In the genomic region with DNA sequence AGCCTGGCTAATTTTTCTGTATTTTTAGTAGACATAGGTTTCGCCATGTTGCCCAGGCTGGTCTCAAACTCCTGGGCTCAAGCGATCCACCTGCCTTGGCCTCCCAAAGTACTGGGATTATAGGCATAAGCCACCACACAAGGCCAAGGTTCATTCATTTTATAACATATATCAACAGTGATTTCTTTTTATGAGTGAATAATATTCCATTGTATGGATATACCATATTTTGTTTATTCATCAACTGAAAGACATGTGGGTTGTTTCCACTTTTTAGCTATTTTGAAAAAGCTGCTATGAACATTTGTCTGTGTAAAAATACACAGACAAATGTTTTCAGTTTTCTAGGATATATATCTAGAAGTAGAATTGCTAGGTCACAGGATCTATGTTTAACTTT, we compare ENCODE assay signal across 13 cellular contexts.
"Had no signal": no experiment of that assay in that cellular context is flagged by ENCODE, and none has a peak within 500 bp of the region (broad histone marks: within the 10 kb centered on the region; RNA-seq: fewer than 3 reads in every experiment).

No MANE protein-coding gene starts in this region.

- DNase-seq: activated CD4-positive, alpha-beta T cell treated with anti-CD3 and anti-CD28 coated beads, Interleukin-2, amount 50 U/mL, for 1 hour; activated naive CD4-positive, alpha-beta T cell treated with Interleukin-2 at 50 U/mL for 16 hours; amniotic stem cell; effector CD8-positive, alpha-beta T cell; esophagus squamous epithelium; islet precursor cell; mammary epithelial cell; posterior cingulate gyrus; retina; tibial artery had no signal

- H3K27ac Mint-ChIP-seq: stimulated activated effector memory CD8-positive, alpha-beta T cell treated with anti-CD3 and anti-CD28 coated beads, Interleukin-12 subunit alpha, Interleukin-12 subunit beta, amount 100 ng/mL, for 72 hours had no signal

- H3K4me3 Mint-ChIP-seq: stimulated activated effector memory CD8-positive, alpha-beta T cell treated with anti-CD3 and anti-CD28 coated beads, Interleukin-12 subunit alpha, Interleukin-12 subunit beta, amount 100 ng/mL, for 72 hours had no signal

- H2AFZ ChIP-seq: hepatocyte had no signal

- H3K9me3 ChIP-seq: esophagus squamous epithelium, tibial artery, vagina had no signal

- H3K4me3 ChIP-seq: esophagus squamous epithelium, hepatocyte, tibial artery, vagina had no signal

- H3K27me3 ChIP-seq: esophagus squamous epithelium, hepatocyte, tibial artery, vagina had no signal

- ATAC-seq: stimulated activated effector memory CD8-positive, alpha-beta T cell treated with anti-CD3 and anti-CD28 coated beads, Interleukin-12 subunit alpha, Interleukin-12 subunit beta, amount 100 ng/mL, for 72 hours had no signal

- H3K9me3 Mint-ChIP-seq: stimulated activated effector memory CD8-positive, alpha-beta T cell treated with anti-CD3 and anti-CD28 coated beads, Interleukin-12 subunit alpha, Interleukin-12 subunit beta, amount 100 ng/mL, for 72 hours had no signal

- H3K4me1 ChIP-seq: vagina had no signal

- H3K27ac ChIP-seq: esophagus squamous epithelium, hepatocyte, tibial artery, vagina had no signal
